Comparison of ENCODE assay signal across 25 cellular contexts in genomic region chr4:185909959-185910358, GRCh38.
"Had no signal": no experiment of that assay in that cellular context is flagged by ENCODE, and none has a peak within 500 bp of the region (broad histone marks: within the 10 kb centered on the region; RNA-seq: fewer than 3 reads in every experiment).

No MANE protein-coding gene starts in this region.

- H3K27me3 ChIP-seq: breast epithelium had no signal

- H3K27ac ChIP-seq: breast epithelium had no signal

- H3K36me3 ChIP-seq: breast epithelium had no signal

- H3K4me2 ChIP-seq: SK-N-SH had no signal

- H3K9me2 ChIP-seq: SK-N-SH had no signal

- ATAC-seq: activated CD8-positive, alpha-beta memory T cell treated with anti-CD3 and anti-CD28 coated beads, Interleukin-2, amount 10 ng/mL, durations not matched to agents 7 days and 5 days; K562; Panc1; Right ventricle myocardium inferior; WTC11 had no signal

- H3K9me3 ChIP-seq: breast epithelium, SK-N-SH had no signal

- DNase-seq: activated CD4-positive, alpha-beta T cell treated with anti-CD3 and anti-CD28 coated beads for 48 hours; activated CD4-positive, alpha-beta T cell treated with anti-CD3 and anti-CD28 coated beads, Interleukin-2, amount 50 U/mL, for 48 hours; activated CD4-positive, CD25-positive, alpha-beta regulatory T cell treated with anti-CD3 and anti-CD28 coated beads, Interleukin-2, amount 50 U/mL, for 72 hours; activated CD8-positive, alpha-beta memory T cell treated with anti-CD3 and anti-CD28 coated beads, Interleukin-2, amount 10 ng/mL, durations not matched to agents 7 days and 5 days; activated effector memory CD4-positive, alpha-beta T cell treated with Interleukin-2 at 50 U/mL for 16 hours; activated naive CD4-positive, alpha-beta T cell; activated T-cell treated with anti-CD3 and anti-CD28 coated beads, Interleukin-2, amount 50 U/mL, for 24 hours; aorta; caudate nucleus; Karpas-422; MM.1S; NCI-H1105; NCI-H1436 treated with DMSO at 0.1 percent for 48 hours; NCI-H187 treated with DMSO at 0.1 percent for 48 hours; NCI-H2081 treated with DMSO at 0.1 percent for 48 hours; NCI-H446; NCI-H524 treated with DMSO at 0.1 percent for 48 hours; NCI-H82; RPMI8226; SK-N-SH had no signal

- H3K9ac ChIP-seq: SK-N-SH had no signal

- H3K4me3 ChIP-seq: breast epithelium, K562 had no signal

- H3K4me1 ChIP-seq: breast epithelium had no signal
